26 cellular contexts compared by ENCODE assay signal in genomic region chr1:214423045-214423444, GRCh38.
A peak's percentile ranks its signal among the peaks of the same experiment; 100 is the strongest.
DNase-seq lines count a peak whose midpoint lies in the region; ATAC-seq, FAIRE-seq and TF ChIP-seq lines count a peak whose summit lies in the region.
"Had no signal": no experiment of that assay in that cellular context is flagged by ENCODE, and none has a peak within 500 bp of the region (broad histone marks: within the 10 kb centered on the region; RNA-seq: fewer than 3 reads in every experiment).

No MANE protein-coding gene starts in this region.

- intact Hi-C loops in activated CD4-positive, alpha-beta T cell treated with anti-CD3 and anti-CD28 coated beads for 36 hours (cut with DNase I, micrococcal nuclease): no loop called here

- no peak for ATAC-seq in activated CD4-positive, alpha-beta T cell treated with anti-CD3 and anti-CD28 coated beads for 36 hours
- ATAC-seq in HG02623 (IDR thresholded peaks at IDR 0.05; ENCODE audit: unreplicated experiment): no peak
- ATAC-seq: activated CD8-positive, alpha-beta T cell treated with anti-CD3 and anti-CD28 coated beads for 36 hours; stimulated activated naive CD8-positive, alpha-beta T cell treated with anti-CD3 and anti-CD28 coated beads, Interleukin-15, amount 100 ng/mL, for 72 hours had no signal

- peak overlapping the region; percentile 14 for H3K4me3 ChIP-seq in astrocyte (ENCODE audit: insufficient read depth, low read depth, low read length)
- H3K4me3 ChIP-seq in suprapubic skin: no peak overlapping the region
- H3K4me3 ChIP-seq: adrenal gland, cardiac muscle cell, left ventricle myocardium inferior, transverse colon had no signal

- H3K9me3 ChIP-seq in astrocyte (ENCODE audit: insufficient read depth, low read depth, low read length) (no peaks in the 10 kb centered on the region), suprapubic skin (no peaks in the 10 kb centered on the region)
- H3K9me3 ChIP-seq: adrenal gland, BE2C, left ventricle myocardium inferior, transverse colon had no signal

- TF ChIP-seq POLR2A in suprapubic skin (IDR thresholded peaks at IDR 0.05): no peak

- H3K27ac ChIP-seq in astrocyte (ENCODE audit: low read depth, low read length) (peak overlapping the region; percentile 95), suprapubic skin (peak overlapping the region; percentile 35)
- H3K27ac ChIP-seq: adrenal gland, cardiac muscle cell, left ventricle myocardium inferior, transverse colon had no signal

- no peak for DNase-seq in activated CD4-positive, alpha-beta T cell treated with anti-CD3 and anti-CD28 coated beads for 36 hours
- DNase-seq in activated CD4-positive, alpha-beta T cell treated with anti-CD3 and anti-CD28 coated beads, Interleukin-2, amount 50 U/mL, for 4 hours: no peak
- DNase-seq in astrocyte (ENCODE audit: low read depth) (peak; percentile 71), mesothelial cell of epicardium (ENCODE audit: low spot score in 2 of 2, unreplicated experiment in 2 of 2) (no peak), suprapubic skin (ENCODE audit: low spot score in 2 of 2) (no peak), dermis blood vessel endothelial cell (no peak)
- DNase-seq in activated CD4-positive, CD25-positive, alpha-beta regulatory T cell (lab: John Stamatoyannopoulos, UW): no peak
- DNase-seq: activated B cell treated with CpG ODN at 0.5 μM for 24 hours; activated CD8-positive, alpha-beta T cell treated with anti-CD3 and anti-CD28 coated beads for 36 hours; activated gamma-delta T cell; BE2C; COR-L47; DND-41; immature natural killer cell; left ventricle myocardium inferior; NCI-H1048; NCI-H1930; NCI-H2227 treated with DMSO at 0.1 percent for 48 hours; stimulated activated naive CD8-positive, alpha-beta T cell treated with anti-CD3 and anti-CD28 coated beads, Interleukin-15, amount 100 ng/mL, for 72 hours; transverse colon had no signal

- H3K27me3 Mint-ChIP-seq in activated CD4-positive, alpha-beta T cell treated with anti-CD3 and anti-CD28 coated beads for 36 hours: no peaks in the 10 kb centered on the region
- H3K27me3 Mint-ChIP-seq in astrocyte (ENCODE audit: low read depth, unreplicated experiment) (no peaks in the 10 kb centered on the region), mesothelial cell of epicardium (ENCODE audit: low read depth) (no peaks in the 10 kb centered on the region)
- H3K27me3 Mint-ChIP-seq: activated CD8-positive, alpha-beta T cell treated with anti-CD3 and anti-CD28 coated beads for 36 hours; stimulated activated naive CD8-positive, alpha-beta T cell treated with anti-CD3 and anti-CD28 coated beads, Interleukin-15, amount 100 ng/mL, for 72 hours had no signal

- peak overlapping the region; percentile 76 for H3K4me2 ChIP-seq in astrocyte (ENCODE audit: low read length)

- 83% methylated on average over 5 of the region's 5 CpGs for WGBS in suprapubic skin

- TF ChIP-seq CTCF in astrocyte (IDR thresholded peaks at IDR 0.05; ENCODE audit: insufficient read depth, low read depth, low read length) (no peak), mesothelial cell of epicardium (IDR thresholded peaks at IDR 0.05; ENCODE audit: unreplicated experiment) (no peak), suprapubic skin (IDR thresholded peaks at IDR 0.05) (no peak)

- no peaks in the 10 kb centered on the region for H4K20me1 ChIP-seq in astrocyte (ENCODE audit: insufficient read depth, low read length)

- H2AFZ ChIP-seq in astrocyte (ENCODE audit: low read depth, low read length): no peak overlapping the region

- POLR2A ChIA-PET in activated CD4-positive, alpha-beta T cell treated with anti-CD3 and anti-CD28 coated beads for 36 hours (lab: Charles Lee): no interaction called here

- peak overlapping the region; percentile 80 for H3K9ac ChIP-seq in astrocyte (ENCODE audit: low read length)

- FAIRE-seq in astrocyte (lab: Jason Lieb, UNC): no peak
- FAIRE-seq: GM12891, GM19239 had no signal

- no peaks in the 10 kb centered on the region for H3K9me3 Mint-ChIP-seq in activated CD4-positive, alpha-beta T cell treated with anti-CD3 and anti-CD28 coated beads for 36 hours (ENCODE audit: low read depth)
- H3K9me3 Mint-ChIP-seq in astrocyte (ENCODE audit: unreplicated experiment): no peaks in the 10 kb centered on the region
- H3K9me3 Mint-ChIP-seq in mesothelial cell of epicardium: no peaks in the 10 kb centered on the region
- H3K9me3 Mint-ChIP-seq: neural crest cell had no signal

- peak overlapping the region; percentile 34 for H3K27ac Mint-ChIP-seq in activated CD4-positive, alpha-beta T cell treated with anti-CD3 and anti-CD28 coated beads for 36 hours
- peak overlapping the region; percentile 69 for H3K27ac Mint-ChIP-seq in astrocyte (ENCODE audit: unreplicated experiment)
- peak overlapping the region; percentile 41 for H3K27ac Mint-ChIP-seq in mesothelial cell of epicardium
- H3K27ac Mint-ChIP-seq: activated B cell treated with CpG ODN at 0.5 μM for 24 hours; activated CD8-positive, alpha-beta T cell treated with anti-CD3 and anti-CD28 coated beads for 36 hours; stimulated activated naive CD8-positive, alpha-beta T cell treated with anti-CD3 and anti-CD28 coated beads, Interleukin-15, amount 100 ng/mL, for 72 hours had no signal

- H3K27me3 ChIP-seq in astrocyte (ENCODE audit: insufficient read depth, low read length): no peaks in the 10 kb centered on the region
- no peaks in the 10 kb centered on the region for H3K27me3 ChIP-seq in suprapubic skin
- H3K27me3 ChIP-seq: adrenal gland, cardiac muscle cell, transverse colon had no signal

- TF ChIP-seq EP300 in suprapubic skin (IDR thresholded peaks at IDR 0.05): no peak

- no peaks in the 10 kb centered on the region for H3K36me3 ChIP-seq in astrocyte (ENCODE audit: insufficient read depth, low read length)
- no peaks in the 10 kb centered on the region for H3K36me3 ChIP-seq in suprapubic skin
- H3K36me3 ChIP-seq: adrenal gland, BE2C, cardiac muscle cell, left ventricle myocardium inferior, transverse colon had no signal

- peaks cover 59% of the 10 kb centered on the region for H3K4me1 ChIP-seq in astrocyte (ENCODE audit: insufficient read depth, low read length)
- H3K4me1 ChIP-seq in suprapubic skin: peaks cover 57% of the 10 kb centered on the region
- H3K4me1 ChIP-seq: BE2C had no signal

- H3K4me1 Mint-ChIP-seq in activated CD4-positive, alpha-beta T cell treated with anti-CD3 and anti-CD28 coated beads for 36 hours: peaks cover 25% of the 10 kb centered on the region
- H3K4me1 Mint-ChIP-seq in astrocyte (ENCODE audit: low read depth, unreplicated experiment): peaks cover 74% of the 10 kb centered on the region
- peaks cover 50% of the 10 kb centered on the region for H3K4me1 Mint-ChIP-seq in mesothelial cell of epicardium

- H3K79me2 ChIP-seq in astrocyte (ENCODE audit: insufficient read depth, low read length): peaks cover 71% of the 10 kb centered on the region

- CTCF ChIA-PET in activated CD4-positive, alpha-beta T cell treated with anti-CD3 and anti-CD28 coated beads for 36 hours (lab: Charles Lee): no interaction called here

- H3K36me3 Mint-ChIP-seq in activated CD4-positive, alpha-beta T cell treated with anti-CD3 and anti-CD28 coated beads for 36 hours (ENCODE audit: low read depth): peaks cover 1% of the 10 kb centered on the region
- H3K36me3 Mint-ChIP-seq in astrocyte (ENCODE audit: low read depth, unreplicated experiment) (peaks cover 10% of the 10 kb centered on the region), mesothelial cell of epicardium (peaks cover 1% of the 10 kb centered on the region)

- H3K4me3 Mint-ChIP-seq in activated CD4-positive, alpha-beta T cell treated with anti-CD3 and anti-CD28 coated beads for 36 hours: no peak overlapping the region
- no peak overlapping the region for H3K4me3 Mint-ChIP-seq in astrocyte (ENCODE audit: unreplicated experiment)
- H3K4me3 Mint-ChIP-seq in mesothelial cell of epicardium: no peak overlapping the region
- H3K4me3 Mint-ChIP-seq: activated B cell treated with CpG ODN at 0.5 μM for 24 hours; activated CD8-positive, alpha-beta T cell treated with anti-CD3 and anti-CD28 coated beads for 36 hours; immature natural killer cell; neural crest cell; stimulated activated naive CD8-positive, alpha-beta T cell treated with anti-CD3 and anti-CD28 coated beads, Interleukin-15, amount 100 ng/mL, for 72 hours had no signal
